In genomic region chr5:39476466-39477215, GRCh38 we compare ENCODE assay signal across 21 cellular contexts. TPM values are rescaled to one million over a fixed set of nuclear protein-coding genes. Genes with fewer than 3 reads are reported as not detected.
A peak's percentile ranks its signal among the peaks of the same experiment; 100 is the strongest.
DNase-seq lines count a peak whose midpoint lies in the region; ATAC-seq and TF ChIP-seq lines count a peak whose summit lies in the region.
"Had no signal": no experiment of that assay in that cellular context is flagged by ENCODE, and none has a peak within 500 bp of the region (broad histone marks: within the 10 kb centered on the region; RNA-seq: fewer than 3 reads in every experiment).

No MANE protein-coding gene starts in this region.

- H3K27me3 Mint-ChIP-seq in dendritic cell treated with granulocyte-macrophage colony-stimulating factor and Interleukin-4, amounts not matched to agents 40 ng/mL and 50 ng/mL, for 4 days = no peaks in the 10 kb centered on the region
- H3K27me3 Mint-ChIP-seq: progenitor cell of endocrine pancreas had no signal

- no peak overlapping the region for H3K4me3 Mint-ChIP-seq in dendritic cell treated with granulocyte-macrophage colony-stimulating factor and Interleukin-4, amounts not matched to agents 40 ng/mL and 50 ng/mL, for 4 days
- H3K4me3 Mint-ChIP-seq: activated T-cell treated with anti-CD3 and anti-CD28 coated beads, Interleukin-2, amount 50 U/mL, for 72 hours; IgD-negative memory B cell had no signal

- POLR2A ChIA-PET in PC-9 (lab: Charles Lee; ENCODE audit: unreplicated experiment) = interaction anchor here (0.7 kb wide), 1 partner anchor 224 kb away, joined by 9 read pairs; no protein-coding TSS in a partner anchor

- H3K36me3 ChIP-seq in MG63 (no peaks in the 10 kb centered on the region), neuron (ENCODE audit: insufficient read depth, low read length) (no peaks in the 10 kb centered on the region), PC-9 (ENCODE audit: low read depth) (no peaks in the 10 kb centered on the region)
- H3K36me3 ChIP-seq: BLaER1 had no signal

- peak overlapping the region; percentile 28 for H3K27ac Mint-ChIP-seq in dendritic cell treated with granulocyte-macrophage colony-stimulating factor and Interleukin-4, amounts not matched to agents 40 ng/mL and 50 ng/mL, for 4 days
- H3K27ac Mint-ChIP-seq: activated T-cell treated with anti-CD3 and anti-CD28 coated beads, Interleukin-2, amount 50 U/mL, for 72 hours; progenitor cell of endocrine pancreas had no signal

- H3K4me2 ChIP-seq in PC-9 = no peak overlapping the region
- H3K4me2 ChIP-seq: BLaER1 had no signal

- H3K4me3 ChIP-seq in AG10803 (ENCODE audit: low read length) = no peak overlapping the region
- no peak overlapping the region for H3K4me3 ChIP-seq in MG63
- no peak overlapping the region for H3K4me3 ChIP-seq in neuron (ENCODE audit: low read length)
- H3K4me3 ChIP-seq in PC-9 = no peak overlapping the region
- H3K4me3 ChIP-seq: BLaER1, testis had no signal

- H4K20me1 ChIP-seq in PC-9 (ENCODE audit: insufficient read depth) = no peaks in the 10 kb centered on the region
- H4K20me1 ChIP-seq: BLaER1 had no signal

- ATAC-seq in GM18867 (IDR thresholded peaks at IDR 0.05; ENCODE audit: unreplicated experiment) (no peak), Right ventricle myocardium inferior (no peak)
- ATAC-seq: activated T-cell treated with anti-CD3 and anti-CD28 coated beads, Interleukin-2, amount 50 U/mL, for 72 hours had no signal

- TF ChIP-seq CTCF in AG10803 (conservative IDR thresholded peaks at IDR 0.05; ENCODE audit: low read length) = no peak
- no peak for TF ChIP-seq CTCF in PC-9 (conservative IDR thresholded peaks at IDR 0.05)

- H3K27me3 ChIP-seq in MG63 = no peaks in the 10 kb centered on the region
- H3K27me3 ChIP-seq in neuron (ENCODE audit: insufficient read depth, low read length) = no peaks in the 10 kb centered on the region
- no peaks in the 10 kb centered on the region for H3K27me3 ChIP-seq in PC-9 (ENCODE audit: insufficient read depth, low read depth)
- H3K27me3 ChIP-seq: BLaER1, testis had no signal

- CTCF ChIA-PET in PC-9 (lab: Charles Lee) = interaction anchor here (0.7 kb wide), 1 partner anchor 13 kb away, joined by 3 read pairs; no protein-coding TSS in a partner anchor

- H3K36me3 Mint-ChIP-seq in dendritic cell treated with granulocyte-macrophage colony-stimulating factor and Interleukin-4, amounts not matched to agents 40 ng/mL and 50 ng/mL, for 4 days (ENCODE audit: low read depth) = no peaks in the 10 kb centered on the region

- H3K4me1 ChIP-seq in neuron (ENCODE audit: insufficient read depth, low read length) (peaks cover 3% of the 10 kb centered on the region), PC-9 (replicated peaks; ENCODE audit: insufficient read depth) (no peaks in the 10 kb centered on the region)
- H3K4me1 ChIP-seq: BLaER1 had no signal

- intact Hi-C loops in dendritic cell treated with granulocyte-macrophage colony-stimulating factor and Interleukin-4, amounts not matched to agents 40 ng/mL and 50 ng/mL, for 4 days (cut with micrococcal nuclease) = no loop called here
- intact Hi-C loops in PC-9 (cut with micrococcal nuclease; ENCODE audit: unreplicated experiment) (no loop called here), Right ventricle myocardium inferior (cut with DNase I) (no loop called here)

- no peaks in the 10 kb centered on the region for H3K9me3 ChIP-seq in MG63
- H3K9me3 ChIP-seq in neuron (ENCODE audit: low read length) = no peaks in the 10 kb centered on the region
- H3K9me3 ChIP-seq in PC-9 (ENCODE audit: insufficient read depth, low read depth) = no peaks in the 10 kb centered on the region
- H3K9me3 ChIP-seq: BLaER1, testis had no signal

- H3K4me1 Mint-ChIP-seq in dendritic cell treated with granulocyte-macrophage colony-stimulating factor and Interleukin-4, amounts not matched to agents 40 ng/mL and 50 ng/mL, for 4 days (ENCODE audit: low read depth) = peaks cover 31% of the 10 kb centered on the region
- H3K4me1 Mint-ChIP-seq: IgD-negative memory B cell had no signal

- H2AFZ ChIP-seq in neuron (ENCODE audit: low read depth, low read length) = peak overlapping the region; percentile 39
- H2AFZ ChIP-seq in PC-9 = no peak overlapping the region

- H3K9me2 ChIP-seq in PC-9 (ENCODE audit: insufficient read depth) = no peaks in the 10 kb centered on the region

- no peak overlapping the region for H3K27ac ChIP-seq in PC-9
- H3K27ac ChIP-seq: BLaER1, testis had no signal

- no TSS peak for BruUV-seq in PC-9 (replicated peaks; lab: Mats Ljungman, UMichigan)

- no peaks in the 10 kb centered on the region for H3F3A ChIP-seq in PC-9 (ENCODE audit: insufficient read depth, low read depth)

- H3K9me3 Mint-ChIP-seq in dendritic cell treated with granulocyte-macrophage colony-stimulating factor and Interleukin-4, amounts not matched to agents 40 ng/mL and 50 ng/mL, for 4 days = no peaks in the 10 kb centered on the region
- H3K9me3 Mint-ChIP-seq: activated T-cell treated with anti-CD3 and anti-CD28 coated beads, Interleukin-2, amount 50 U/mL, for 72 hours; IgD-negative memory B cell had no signal

- peak; percentile 94 for DNase-seq in AG10803 (ENCODE audit: low read depth)
- DNase-seq in MG63 = peak; percentile 62
- no peak for DNase-seq in PC-9
- no peak for DNase-seq in Right ventricle myocardium inferior (ENCODE audit: missing footprints)
- DNase-seq in HT-29 (ENCODE audit: low spot score) = no peak
- DNase-seq: activated CD4-positive, alpha-beta T cell treated with anti-CD3 and anti-CD28 coated beads for 4 hours; activated T-cell treated with anti-CD3 and anti-CD28 coated beads, Interleukin-2, amount 50 U/mL, for 72 hours; amygdala; DMS153; effector memory CD4-positive, alpha-beta T cell; glutamatergic neuron; NCI-H1092 treated with DMSO at 0.1 percent for 48 hours; NCI-H446 treated with DMSO at 0.1 percent for 48 hours; testis had no signal

- H3K79me2 ChIP-seq in PC-9 (ENCODE audit: low read depth) = no peaks in the 10 kb centered on the region

RNA-seq across cellular contexts. Expression of gene DAB2, which starts 51.9 kb away (rescaled TPM):
- 49.6 and 53.1 TPM in 2 replicates for total RNA-seq in MG63 (2014; rRNA removed; shearing (Covaris generic); ENCODE audit: low replicate concordance)
- total RNA-seq in PC-9 (2021) (21.0 and 25.8 TPM in 2 replicates), Right ventricle myocardium inferior (41.9 TPM)
- total RNA-seq in HT-29 (2014; rRNA removed; shearing (Covaris generic)) = 2.3 and 3.4 TPM in 2 replicates
- total RNA-seq: activated T-cell treated with anti-CD3 and anti-CD28 coated beads, Interleukin-2, amount 50 U/mL, for 72 hours; T-helper 1 cell treated with Interleukin-12 subunit alpha and Interleukin-12 subunit beta and Interleukin-4 antibody, amounts not matched to agents 30 ng/mL and 1 ng/mL, for 36 hours had no signal

Comparison
In these comparisons a context has a peak if more than half of its experiments do, and no peak if none do; other contexts are left out.
1. DNase-seq: peak in AG10803 (single experiment) and MG63 (single experiment); none in PC-9 (0 of 2), Right ventricle myocardium inferior (single experiment) and HT-29 (single experiment).